ENCODE assay signal across 1 cellular context in genomic region chr10:69392481-69393000, GRCh38.
A peak's percentile ranks its signal among the peaks of the same experiment; 100 is the strongest.
TF ChIP-seq lines count a peak whose summit lies in the region.

No MANE protein-coding gene starts in this region.

TF ChIP-seq in H1, 55 proteins besides CTCF, POLR2A, EP300 and RAD21:
- TF ChIP-seq RBBP5 (IDR thresholded peaks at IDR 0.05; ENCODE audit: borderline replicate concordance, low read depth, low read length), result no peak
- TF ChIP-seq TEAD4 (IDR thresholded peaks at IDR 0.05; ENCODE audit: low read depth, low read length), result no peak
- TF ChIP-seq CHD2 (IDR thresholded peaks at IDR 0.05; ENCODE audit: low read length), result no peak
- peak; percentile 72 for TF ChIP-seq POLR2AphosphoS5 (IDR thresholded peaks at IDR 0.05; ENCODE audit: low read depth, low read length)
- TF ChIP-seq SUZ12 (IDR thresholded peaks at IDR 0.05; ENCODE audit: low read length), result no peak
- no peak for TF ChIP-seq ZNF274 (IDR thresholded peaks at IDR 0.05; ENCODE audit: borderline replicate concordance, extremely low read depth, low read length)
- no peak for TF ChIP-seq CBX5 (IDR thresholded peaks at IDR 0.05; ENCODE audit: low read depth, low read length)
- no peak for TF ChIP-seq PHF8 (conservative IDR thresholded peaks at IDR 0.05; ENCODE audit: low read depth, low read length)
- no peak for TF ChIP-seq MAFK (IDR thresholded peaks at IDR 0.05; ENCODE audit: low read depth, low read length)
- peak; percentile 4; the same call in 1 of the 2 replicates for TF ChIP-seq USF2 (IDR thresholded peaks at IDR 0.05; ENCODE audit: low read length)
- TF ChIP-seq ATF2 (IDR thresholded peaks at IDR 0.05; ENCODE audit: low read length), result no peak
- TF ChIP-seq KDM1A (IDR thresholded peaks at IDR 0.05; ENCODE audit: borderline replicate concordance, low read length), result no peak
- TF ChIP-seq SP4 (IDR thresholded peaks at IDR 0.05; ENCODE audit: low read length), result no peak
- TF ChIP-seq HDAC2 (IDR thresholded peaks at IDR 0.05; ENCODE audit: borderline replicate concordance in 1 of 2, low read depth in 2 of 2, low read length in 2 of 2), result no peak
- 0 out of 2 replicates have a peak, but pooled peaks have one; percentile 10 for TF ChIP-seq JUND (IDR thresholded peaks at IDR 0.05; ENCODE audit: low read length)
- TF ChIP-seq SIX5 (IDR thresholded peaks at IDR 0.05; ENCODE audit: low read depth, low read length), result no peak
- no peak for TF ChIP-seq SP1 (IDR thresholded peaks at IDR 0.05; ENCODE audit: low read depth, low read length)
- TF ChIP-seq SIN3A (conservative IDR thresholded peaks at IDR 0.05 in 1 of 2, IDR thresholded peaks at IDR 0.05 in 1 of 2; ENCODE audit: low read depth in 1 of 2, low read length in 2 of 2), result peak in 1 of 2 experiments; percentile 74; a peak in 1 of 4 replicates
- no peak for TF ChIP-seq ASH2L (IDR thresholded peaks at IDR 0.05; ENCODE audit: low read length)
- peak; percentile 56; the same call in 1 of the 2 replicates for TF ChIP-seq TBP (IDR thresholded peaks at IDR 0.05; ENCODE audit: low read depth, low read length)
- TF ChIP-seq CHD7 (IDR thresholded peaks at IDR 0.05; ENCODE audit: insufficient replicate concordance, low read length), result no peak
- no peak for TF ChIP-seq SAP30 (IDR thresholded peaks at IDR 0.05; ENCODE audit: insufficient read depth, insufficient replicate concordance, low read length)
- TF ChIP-seq KDM5A (IDR thresholded peaks at IDR 0.05; ENCODE audit: low read length), result no peak
- no peak for TF ChIP-seq SP2 (IDR thresholded peaks at IDR 0.05; ENCODE audit: low read length)
- 0 out of 2 replicates have a peak, but pooled peaks have one; percentile 37 for TF ChIP-seq BRCA1 (IDR thresholded peaks at IDR 0.05; ENCODE audit: low read depth, low read length)
- no peak for TF ChIP-seq SIRT6 (IDR thresholded peaks at IDR 0.05; ENCODE audit: low read length)
- TF ChIP-seq POU5F1 (IDR thresholded peaks at IDR 0.05; ENCODE audit: low read depth, low read length), result no peak
- no peak for TF ChIP-seq SRF (IDR thresholded peaks at IDR 0.05; ENCODE audit: low read depth, low read length)
- no peak for TF ChIP-seq TAF1 (IDR thresholded peaks at IDR 0.05; ENCODE audit: low read depth, low read length)
- TF ChIP-seq RNF2 (IDR thresholded peaks at IDR 0.05; ENCODE audit: borderline replicate concordance, low read depth, low read length, missing control alignments, poor library complexity, severe bottlenecking), result no peak
- peak; percentile 100 for TF ChIP-seq CEBPB (IDR thresholded peaks at IDR 0.05; ENCODE audit: low read depth, low read length)
- TF ChIP-seq BACH1 (IDR thresholded peaks at IDR 0.05; ENCODE audit: low read length), result no peak
- TF ChIP-seq TAF7 (optimal IDR thresholded peaks at IDR 0.05; ENCODE audit: borderline replicate concordance, low read depth, low read length), result no peak
- TF ChIP-seq YY1 (IDR thresholded peaks at IDR 0.05; ENCODE audit: low read depth, low read length), result peak; percentile 63; the same call in 1 of the 2 replicates
- TF ChIP-seq GTF2F1 (IDR thresholded peaks at IDR 0.05; ENCODE audit: borderline replicate concordance, low read depth, low read length), result no peak
- TF ChIP-seq ATF3 (IDR thresholded peaks at IDR 0.05; ENCODE audit: insufficient read depth, low read depth, low read length), result no peak
- TF ChIP-seq EZH2 (IDR thresholded peaks at IDR 0.05; ENCODE audit: low read depth, low read length, severe bottlenecking), result no peak
- TF ChIP-seq GABPA (IDR thresholded peaks at IDR 0.05; ENCODE audit: borderline replicate concordance, insufficient read depth, low read length), result no peak
- no peak for TF ChIP-seq NRF1 (IDR thresholded peaks at IDR 0.05; ENCODE audit: low read depth, low read length)
- 0 out of 2 replicates have a peak, but pooled peaks have one; percentile 30 for TF ChIP-seq CREB1 (IDR thresholded peaks at IDR 0.05)
- peak; percentile 48 for TF ChIP-seq MAX (IDR thresholded peaks at IDR 0.05)
- TF ChIP-seq CTBP2 (IDR thresholded peaks at IDR 0.05; ENCODE audit: borderline replicate concordance, insufficient read depth, insufficient read length, low read length), result no peak
TF ChIP-seq in H1: peak in this region for 10.
